In the genomic region with DNA sequence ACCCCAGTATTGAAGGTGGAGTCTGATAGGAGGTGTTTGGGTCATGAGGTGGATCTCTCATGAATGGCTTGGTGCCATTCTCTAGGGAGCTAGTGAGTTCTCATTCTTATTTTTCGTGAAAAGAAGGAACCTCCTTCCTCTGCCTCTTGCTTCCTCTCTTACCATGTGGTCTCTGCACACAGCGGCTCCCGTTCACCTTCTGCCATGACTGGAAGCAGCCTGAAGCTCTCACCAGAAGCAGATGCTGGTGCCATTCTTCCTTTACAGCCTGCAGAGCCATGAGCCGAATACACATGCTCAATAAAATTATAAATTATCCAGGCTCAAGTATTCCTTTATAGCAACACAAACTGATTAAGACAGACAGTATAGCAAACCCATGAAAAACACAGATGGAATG, we compare ENCODE assay signal across 3 cellular contexts.
"Had no signal": no experiment of that assay in that cellular context is flagged by ENCODE, and none has a peak within 500 bp of the region (broad histone marks: within the 10 kb centered on the region; RNA-seq: fewer than 3 reads in every experiment).

No MANE protein-coding gene starts in this region.

- H3K4me3 ChIP-seq: GM12878 had no signal

- ATAC-seq: GM12878 had no signal

- DNase-seq: GDM1, GF-D8 had no signal
